ENCODE assay signal across 9 cellular contexts in the genomic region with DNA sequence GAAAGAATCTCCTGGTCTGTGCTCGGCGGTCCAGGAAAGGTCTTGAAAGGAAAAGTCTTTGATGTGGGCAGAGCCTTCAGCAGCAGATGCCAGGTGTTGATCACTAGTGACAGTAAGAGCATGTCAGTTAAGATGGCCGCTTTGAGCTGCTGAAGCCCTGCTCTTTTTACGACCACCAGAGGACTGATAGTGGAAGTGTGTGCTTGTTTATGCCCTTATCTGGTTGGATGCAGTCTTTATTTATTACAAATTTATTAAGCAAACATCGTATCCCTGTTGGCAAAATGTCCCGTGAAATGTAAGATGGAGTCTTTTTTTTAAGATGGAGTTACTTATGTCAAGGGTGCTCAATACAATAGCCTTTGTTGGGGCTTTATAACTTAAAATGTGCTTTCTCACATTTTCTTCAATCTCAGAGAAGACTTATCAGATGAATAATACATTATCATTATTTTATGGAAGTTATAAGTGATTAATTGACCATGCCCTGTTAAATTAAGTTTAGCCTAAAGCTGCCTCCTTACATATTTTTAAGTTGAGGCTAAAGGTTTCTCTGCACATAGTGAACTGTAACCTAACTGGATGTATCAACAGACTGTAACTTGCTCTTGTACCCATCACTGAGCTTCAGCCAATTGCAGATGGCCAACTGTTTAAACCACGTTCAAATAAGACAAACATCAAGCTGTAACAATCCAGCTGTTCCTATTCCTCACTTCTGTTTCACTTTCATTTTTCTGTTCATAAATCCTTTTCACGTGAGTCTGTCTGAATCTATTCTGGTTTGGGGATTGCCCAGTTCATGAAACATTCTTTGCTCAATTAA.
DNase-seq lines count a peak whose midpoint lies in the region; ATAC-seq, FAIRE-seq and TF ChIP-seq lines count a peak whose summit lies in the region.
"Had no signal": no experiment of that assay in that cellular context is flagged by ENCODE, and none has a peak within 500 bp of the region (broad histone marks: within the 10 kb centered on the region; RNA-seq: fewer than 3 reads in every experiment).

No MANE protein-coding gene starts in this region.

- no peaks in the 10 kb centered on the region for H3K79me2 ChIP-seq in K562 (ENCODE audit: control insufficient read depth, insufficient read depth, low read length)

- TF ChIP-seq POLR2A in K562 (conservative IDR thresholded peaks at IDR 0.05): no peak

- TF ChIP-seq CTCF in K562 (IDR thresholded peaks at IDR 0.05 in 2 of 3, conservative IDR thresholded peaks at IDR 0.05 in 1 of 3; ENCODE audit: insufficient read depth in 2 of 3, low read depth in 1 of 3, low read length in 3 of 3): no peak

- H3K36me3 ChIP-seq in K562 (ENCODE audit: control insufficient read depth, insufficient read depth, low read length): no peaks in the 10 kb centered on the region

- FAIRE-seq in K562 (lab: Jason Lieb, UNC): no peak
- FAIRE-seq: H1 had no signal

- ATAC-seq in GM19372 (IDR thresholded peaks at IDR 0.05; ENCODE audit: low read depth, unreplicated experiment): peak; percentile 63
- ATAC-seq in HG03342 (IDR thresholded peaks at IDR 0.05; ENCODE audit: unreplicated experiment): peak; percentile 74
- peak; percentile 34; the same call in 2 of the 3 replicates for ATAC-seq in K562
- ATAC-seq in stimulated activated naive CD8-positive, alpha-beta T cell treated with anti-CD3 and anti-CD28 coated beads, Interleukin-15, Interleukin-2, amounts not matched to agents 100 U/mL and 50 U/mL, for 24 hours: peak; percentile 38

- no TSS peak for BruUV-seq in K562 (replicated peaks; lab: Mats Ljungman, UMichigan)

- peak overlapping the region; percentile 13 for H3K4me2 ChIP-seq in K562 (ENCODE audit: insufficient read depth, low read length)

- no peak overlapping the region; the same call in 2 of the 3 replicates for H3K27ac ChIP-seq in K562 (ENCODE audit: extremely low read depth, low read depth, low read length)

- no peak overlapping the region for H3K9ac ChIP-seq in K562 (ENCODE audit: insufficient read depth in 1 of 2, low read depth in 2 of 2, low read length in 2 of 2)

- TF ChIP-seq EP300 in K562 (IDR thresholded peaks at IDR 0.05; ENCODE audit: low read length): no peak

- no peaks in the 10 kb centered on the region for H4K20me1 ChIP-seq in K562 (replicated peaks; ENCODE audit: control insufficient read depth, insufficient read depth, low read length)

- no peak overlapping the region for H3K4me3 ChIP-seq in K562

- H3K9me1 ChIP-seq in K562 (ENCODE audit: control insufficient read depth, insufficient read depth, low read length): no peaks in the 10 kb centered on the region

- no peak for TF ChIP-seq RAD21 in K562 (CRISPR knock-in tag; conservative IDR thresholded peaks at IDR 0.05 in 1 of 2, IDR thresholded peaks at IDR 0.05 in 1 of 2)

- DNase-seq in AG20443 (ENCODE audit: low spot score) (peak; percentile 34), K562 (ENCODE audit: extremely low read depth in 1 of 4, low spot score in 3 of 4) (no peak), NCI-H82 treated with DMSO at 0.1 percent for 48 hours (lab: John Stamatoyannopoulos, UW; ENCODE audit: unreplicated experiment) (no peak), OCI-M2 (lab: John Stamatoyannopoulos, UW; ENCODE audit: unreplicated experiment) (no peak), SKM-1 (lab: John Stamatoyannopoulos, UW; ENCODE audit: unreplicated experiment) (no peak)
- no peak for DNase-seq in stimulated activated naive CD8-positive, alpha-beta T cell treated with anti-CD3 and anti-CD28 coated beads, Interleukin-15, Interleukin-2, amounts not matched to agents 100 U/mL and 50 U/mL, for 24 hours

- in situ Hi-C loops in K562 (cut with MboI): no loop called here

- 37% methylated on average over 8 of the region's 8 CpGs for WGBS in K562 (ENCODE audit: insufficient coverage, low coverage, missing lambda C conversion rate)

- H3K9me3 ChIP-seq in K562 (replicated peaks; ENCODE audit: control insufficient read depth, insufficient read depth, low read depth, low read length): no peaks in the 10 kb centered on the region

- CTCF ChIA-PET in K562 (lab: Yijun Ruan, JAX; ENCODE audit: low intra/inter-chr PET ratio): no interaction called here

- POLR2A ChIA-PET in K562 (lab: Yijun Ruan, JAX): interaction anchor here (1.7 to 5.4 kb wide), 5 partner anchors 7 to 19 kb away, joined by 5 to 37 read pairs (median 11); no protein-coding TSS in a partner anchor

- peak overlapping the region; percentile 35 for H2AFZ ChIP-seq in K562 (ENCODE audit: low read depth, low read length)

- peaks cover 0 to 20% of the 10 kb centered on the region in 2 experiments; a peak in 4 of 5 replicates for H3K4me1 ChIP-seq in K562 (replicated peaks in 1 of 2; ENCODE audit: control insufficient read depth in 2 of 2, insufficient read depth in 2 of 2, low read length in 2 of 2)

- intact Hi-C loops in K562 (cut with micrococcal nuclease): no loop called here

- no peaks in the 10 kb centered on the region for H3K27me3 ChIP-seq in K562 (ENCODE audit: control insufficient read depth in 2 of 2, insufficient read depth in 2 of 2, low read length in 2 of 2)

TF ChIP-seq in K562, 482 proteins besides CTCF, POLR2A, EP300 and RAD21 (continues in another document):
- TF ChIP-seq TSHZ1 (CRISPR knock-in tag; IDR thresholded peaks at IDR 0.05): peak; percentile 93
- peak; percentile 94 for TF ChIP-seq PHTF2 (CRISPR knock-in tag; IDR thresholded peaks at IDR 0.05)
- TF ChIP-seq CBX2 (IDR thresholded peaks at IDR 0.05; ENCODE audit: insufficient read depth, low read length, poor library complexity, severe bottlenecking): no peak
- TF ChIP-seq RNF219 (CRISPR knock-in tag; IDR thresholded peaks at IDR 0.05): peak; percentile 87; the same call in 1 of the 2 replicates
- TF ChIP-seq ZNF668 (CRISPR knock-in tag; IDR thresholded peaks at IDR 0.05): peak; percentile 98
- TF ChIP-seq ZNF140 (CRISPR knock-in tag; IDR thresholded peaks at IDR 0.05): peak; percentile 88
- TF ChIP-seq, protein P1, sequence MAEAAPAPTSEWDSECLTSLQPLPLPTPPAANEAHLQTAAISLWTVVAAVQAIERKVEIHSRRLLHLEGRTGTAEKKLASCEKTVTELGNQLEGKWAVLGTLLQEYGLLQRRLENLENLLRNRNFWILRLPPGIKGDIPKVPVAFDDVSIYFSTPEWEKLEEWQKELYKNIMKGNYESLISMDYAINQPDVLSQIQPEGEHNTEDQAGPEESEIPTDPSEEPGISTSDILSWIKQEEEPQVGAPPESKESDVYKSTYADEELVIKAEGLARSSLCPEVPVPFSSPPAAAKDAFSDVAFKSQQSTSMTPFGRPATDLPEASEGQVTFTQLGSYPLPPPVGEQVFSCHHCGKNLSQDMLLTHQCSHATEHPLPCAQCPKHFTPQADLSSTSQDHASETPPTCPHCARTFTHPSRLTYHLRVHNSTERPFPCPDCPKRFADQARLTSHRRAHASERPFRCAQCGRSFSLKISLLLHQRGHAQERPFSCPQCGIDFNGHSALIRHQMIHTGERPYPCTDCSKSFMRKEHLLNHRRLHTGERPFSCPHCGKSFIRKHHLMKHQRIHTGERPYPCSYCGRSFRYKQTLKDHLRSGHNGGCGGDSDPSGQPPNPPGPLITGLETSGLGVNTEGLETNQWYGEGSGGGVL (CRISPR knock-in tag; IDR thresholded peaks at IDR 0.05): peak; percentile 82
- TF ChIP-seq, protein P2, sequence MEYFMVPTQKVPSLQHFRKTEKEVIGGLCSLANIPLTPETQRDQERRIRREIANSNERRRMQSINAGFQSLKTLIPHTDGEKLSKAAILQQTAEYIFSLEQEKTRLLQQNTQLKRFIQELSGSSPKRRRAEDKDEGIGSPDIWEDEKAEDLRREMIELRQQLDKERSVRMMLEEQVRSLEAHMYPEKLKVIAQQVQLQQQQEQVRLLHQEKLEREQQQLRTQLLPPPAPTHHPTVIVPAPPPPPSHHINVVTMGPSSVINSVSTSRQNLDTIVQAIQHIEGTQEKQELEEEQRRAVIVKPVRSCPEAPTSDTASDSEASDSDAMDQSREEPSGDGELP (CRISPR knock-in tag; IDR thresholded peaks at IDR 0.05; ENCODE audit: borderline replicate concordance): no peak; the same call in 1 of the 2 replicates
